In genomic region chr9:87860-88259, GRCh38 we compare ENCODE assay signal across 1 cellular context. TPM values are rescaled to one million over a fixed set of nuclear protein-coding genes. Genes with fewer than 3 reads are reported as not detected.
"Had no signal": no experiment of that assay in that cellular context is flagged by ENCODE, and none has a peak within 500 bp of the region (broad histone marks: within the 10 kb centered on the region; RNA-seq: fewer than 3 reads in every experiment).

No MANE protein-coding gene starts in this region.

RNA-seq across cellular contexts. Expression of gene FOXD4, which starts 30.4 kb away (rescaled TPM):
- total RNA-seq: G401 had no signal
